ENCODE assay signal across 9 cellular contexts in genomic region chr15:70875001-70875782, GRCh38. TPM values are rescaled to one million over a fixed set of nuclear protein-coding genes. Genes with fewer than 3 reads are reported as not detected.
DNase-seq lines count a peak whose midpoint lies in the region; ATAC-seq, FAIRE-seq and TF ChIP-seq lines count a peak whose summit lies in the region.
"Had no signal": no experiment of that assay in that cellular context is flagged by ENCODE, and none has a peak within 500 bp of the region (broad histone marks: within the 10 kb centered on the region; RNA-seq: fewer than 3 reads in every experiment).

No MANE protein-coding gene starts in this region.

- H3K4me2 ChIP-seq in SK-N-SH (no peak overlapping the region), parathyroid adenoma (ENCODE audit: low read length) (no peak overlapping the region)

- POLR2A ChIA-PET in SK-N-SH (lab: Yijun Ruan, JAX) = no interaction called here

- H2AFZ ChIP-seq in SK-N-SH (ENCODE audit: low read depth) = no peak overlapping the region
- H2AFZ ChIP-seq in parathyroid adenoma = no peak overlapping the region

- H4K20me1 ChIP-seq in SK-N-SH (ENCODE audit: insufficient read depth) = no peaks in the 10 kb centered on the region

- H3K4me3 ChIP-seq in SK-N-SH (ENCODE audit: low read depth in 2 of 2, low read length in 1 of 2) (no peak overlapping the region), fibroblast of the aortic adventitia (ENCODE audit: low read depth, low read length) (no peak overlapping the region), parathyroid adenoma (ENCODE audit: low read depth, low read length) (no peak overlapping the region)

- DNase-seq in SK-N-SH = peak; percentile 45
- DNase-seq in fibroblast of the aortic adventitia (ENCODE audit: low read depth) = peak; percentile 79
- DNase-seq in T-helper 9 cell = no peak
- DNase-seq in CD1c-positive myeloid dendritic cell (ENCODE audit: extremely low spot score) = no peak
- DNase-seq in GM13976 (ENCODE audit: low spot score) = no peak

- peaks cover 9% of the 10 kb centered on the region for H3F3A ChIP-seq in SK-N-SH (replicated peaks; ENCODE audit: insufficient read depth)

- FAIRE-seq in G401.6 (lab: Jason Lieb, UNC) = peak; percentile 93

- TF ChIP-seq CTCF in SK-N-SH (IDR thresholded peaks at IDR 0.05) = peak; percentile 79
- TF ChIP-seq CTCF in fibroblast of the aortic adventitia (IDR thresholded peaks at IDR 0.05; ENCODE audit: insufficient read depth, low read length) = peak; percentile 78
- TF ChIP-seq CTCF in parathyroid adenoma (IDR thresholded peaks at IDR 0.05) = peak; percentile 28
- TF ChIP-seq CTCF in GM13976 (IDR thresholded peaks at IDR 0.05; ENCODE audit: borderline replicate concordance, control extremely low read depth, extremely low read depth, insufficient read depth, missing control alignments) = no peak

- H3K27ac ChIP-seq in SK-N-SH (ENCODE audit: low read depth in 2 of 2, low read length in 1 of 2) = no peak overlapping the region
- no peak overlapping the region for H3K27ac ChIP-seq in parathyroid adenoma

- in situ Hi-C loops in GM13976 (cut with MboI; ENCODE audit: low sequenced_read_pairs, unreplicated experiment) = no loop called here

- no peaks in the 10 kb centered on the region for H3K9me2 ChIP-seq in SK-N-SH

- H3K27me3 ChIP-seq in SK-N-SH (ENCODE audit: insufficient read depth) (no peaks in the 10 kb centered on the region), parathyroid adenoma (ENCODE audit: control insufficient read depth, insufficient read depth, low read length) (no peaks in the 10 kb centered on the region)

- WGBS in SK-N-SH (ENCODE audit: low lambda C conversion rate) = 72% methylated on average over 7 of the region's 7 CpGs

- no peak for TF ChIP-seq EP300 in SK-N-SH (IDR thresholded peaks at IDR 0.05; ENCODE audit: borderline replicate concordance in 1 of 2, low read depth in 1 of 2, low read length in 1 of 2)

- no peak for ATAC-seq in HG03521 (IDR thresholded peaks at IDR 0.05; ENCODE audit: unreplicated experiment)

- H3K36me3 ChIP-seq in SK-N-SH (replicated peaks in 1 of 2; ENCODE audit: control insufficient read depth in 1 of 2, insufficient read depth in 2 of 2, low read length in 1 of 2) = no peaks in the 10 kb centered on the region
- no peaks in the 10 kb centered on the region for H3K36me3 ChIP-seq in parathyroid adenoma (ENCODE audit: control insufficient read depth, insufficient read depth, low read length)

- peak; percentile 85 for TF ChIP-seq RAD21 in SK-N-SH (IDR thresholded peaks at IDR 0.05; ENCODE audit: low read length)

- no peaks in the 10 kb centered on the region for H3K79me2 ChIP-seq in SK-N-SH (ENCODE audit: insufficient read depth)
- H3K79me2 ChIP-seq in parathyroid adenoma = no peaks in the 10 kb centered on the region

- H3K4me1 ChIP-seq in SK-N-SH (ENCODE audit: control insufficient read depth in 1 of 2, insufficient read depth in 2 of 2, low read depth in 1 of 2, low read length in 1 of 2) = peaks cover 3 to 20% of the 10 kb centered on the region in 2 experiments
- H3K4me1 ChIP-seq in parathyroid adenoma = no peaks in the 10 kb centered on the region

- H3K9me3 ChIP-seq in SK-N-SH (no peaks in the 10 kb centered on the region), parathyroid adenoma (ENCODE audit: control insufficient read depth, low read length) (no peaks in the 10 kb centered on the region)

- CTCF ChIA-PET in SK-N-SH (lab: Yijun Ruan, JAX) = interaction anchor here (0.6 to 4.4 kb wide), 28 partner anchors 9 to 1199 kb away, joined by 3 to 79 read pairs (median 5); partner anchors contain the start of genes LARP6 and LRRC49

- H3K9ac ChIP-seq in SK-N-SH (no peak overlapping the region), parathyroid adenoma (no peak overlapping the region)

TF ChIP-seq in SK-N-SH, 30 proteins besides CTCF, POLR2A, EP300 and RAD21:
- TF ChIP-seq FOXJ3 (CRISPR knock-in tag; IDR thresholded peaks at IDR 0.05) (no peak), SMC3 (IDR thresholded peaks at IDR 0.05; ENCODE audit: low read depth, low read length) (peak; percentile 82)

RNA-seq across cellular contexts. Expression of gene THAP10, which starts 17.0 kb away (rescaled TPM):
- polyA plus RNA-seq in SK-N-SH (2012; rRNA removed) = 2.9 and 3.2 TPM in 2 replicates
- 4.4 TPM in 2 replicates for polyA plus RNA-seq in SK-N-SH (2012; cell fraction: cytosol; rRNA removed)
- polyA plus RNA-seq in SK-N-SH (2012; cell fraction: nucleus; rRNA removed) = 2.5 and 3.8 TPM in 2 replicates
- 2.3 and 7.9 TPM in 2 replicates for total RNA-seq in fibroblast of the aortic adventitia (ENCODE audit: low replicate concordance)

RNA-seq across cellular contexts. Expression of gene LRRC49, which starts 17.4 kb away (rescaled TPM):
- 7.2 and 10.4 TPM in 2 replicates for polyA plus RNA-seq in SK-N-SH (2012; rRNA removed)
- 10.5 and 13.2 TPM in 2 replicates for polyA plus RNA-seq in SK-N-SH (2012; cell fraction: cytosol; rRNA removed)
- 7.4 and 14.2 TPM in 2 replicates for polyA plus RNA-seq in SK-N-SH (2012; cell fraction: nucleus; rRNA removed)
- 12.0 and 25.2 TPM in 2 replicates for total RNA-seq in fibroblast of the aortic adventitia (ENCODE audit: low replicate concordance)
- total RNA-seq: T-helper 2 cell treated with Interferon-gamma antibody and Interleukin-4, amounts not matched to agents 100 ng/mL and 5 ng/mL, for 36 hours had no signal

RNA-seq across cellular contexts. Expression of gene LARP6, which starts 21.2 kb away (rescaled TPM):
- 193 and 236 TPM in 2 replicates for polyA plus RNA-seq in SK-N-SH (2012; rRNA removed)
- 223 and 271 TPM in 2 replicates for polyA plus RNA-seq in SK-N-SH (2012; cell fraction: cytosol; rRNA removed)
- 118 and 123 TPM in 2 replicates for polyA plus RNA-seq in SK-N-SH (2012; cell fraction: nucleus; rRNA removed)
- total RNA-seq in fibroblast of the aortic adventitia (ENCODE audit: low replicate concordance) = 55.9 and 68.1 TPM in 2 replicates
- total RNA-seq: T-helper 2 cell treated with Interferon-gamma antibody and Interleukin-4, amounts not matched to agents 100 ng/mL and 5 ng/mL, for 36 hours had no signal

Comparison
In these comparisons a context has a peak if more than half of its experiments do, and no peak if none do; other contexts are left out.
1. DNase-seq: peak in SK-N-SH (single experiment) and fibroblast of the aortic adventitia (single experiment); none in T-helper 9 cell (single experiment), CD1c-positive myeloid dendritic cell (single experiment) and GM13976 (single experiment).